In genomic region chr12:68622250-68622649, GRCh38 we compare ENCODE assay signal across 10 cellular contexts. TPM values are rescaled to one million over a fixed set of nuclear protein-coding genes. Genes with fewer than 3 reads are reported as not detected.
DNase-seq lines count a peak whose midpoint lies in the region; ATAC-seq and TF ChIP-seq lines count a peak whose summit lies in the region.
"Had no signal": no experiment of that assay in that cellular context is flagged by ENCODE, and none has a peak within 500 bp of the region (broad histone marks: within the 10 kb centered on the region; RNA-seq: fewer than 3 reads in every experiment).

No MANE protein-coding gene starts in this region.

- peaks cover 77% of the 10 kb centered on the region for H3K4me1 ChIP-seq in left ventricle myocardium inferior
- peaks cover 77% of the 10 kb centered on the region for H3K4me1 ChIP-seq in vagina

- peaks cover 86% of the 10 kb centered on the region for H3K36me3 Mint-ChIP-seq in activated T-helper 2 cell treated with anti-CD3 and anti-CD28 coated beads, Interferon-gamma antibody, Interleukin-2, Interleukin-4, amounts not matched to agents 10 μg/mL and 5 μg/mL and 100 μg/mL, durations not matched to agents 14 hours and 24 hours and 36 hours (ENCODE audit: low read depth)
- peaks cover 17% of the 10 kb centered on the region for H3K36me3 Mint-ChIP-seq in memory B cell

- no peaks in the 10 kb centered on the region for H3K27me3 Mint-ChIP-seq in activated T-helper 2 cell treated with anti-CD3 and anti-CD28 coated beads, Interferon-gamma antibody, Interleukin-2, Interleukin-4, amounts not matched to agents 10 μg/mL and 5 μg/mL and 100 μg/mL, durations not matched to agents 14 hours and 24 hours and 36 hours (ENCODE audit: low read depth)
- no peaks in the 10 kb centered on the region for H3K27me3 Mint-ChIP-seq in memory B cell

- peak overlapping the region; percentile 11 for H3K27ac ChIP-seq in left ventricle myocardium inferior (replicated peaks)
- H3K27ac ChIP-seq in vagina = peak overlapping the region; percentile 44

- ATAC-seq in Right ventricle myocardium superior (ENCODE audit: poor library complexity) (no peak), memory B cell (ENCODE audit: low read depth) (no peak), GM18498 (IDR thresholded peaks at IDR 0.05; ENCODE audit: unreplicated experiment) (no peak), GM21390 (IDR thresholded peaks at IDR 0.05; ENCODE audit: unreplicated experiment) (no peak)

- H3K4me3 Mint-ChIP-seq in activated T-helper 2 cell treated with anti-CD3 and anti-CD28 coated beads, Interferon-gamma antibody, Interleukin-2, Interleukin-4, amounts not matched to agents 10 μg/mL and 5 μg/mL and 100 μg/mL, durations not matched to agents 14 hours and 24 hours and 36 hours (ENCODE audit: low read depth) = no peak overlapping the region
- no peak overlapping the region for H3K4me3 Mint-ChIP-seq in memory B cell

- peaks cover 52% of the 10 kb centered on the region for H3K4me1 Mint-ChIP-seq in activated T-helper 2 cell treated with anti-CD3 and anti-CD28 coated beads, Interferon-gamma antibody, Interleukin-2, Interleukin-4, amounts not matched to agents 10 μg/mL and 5 μg/mL and 100 μg/mL, durations not matched to agents 14 hours and 24 hours and 36 hours (ENCODE audit: low read depth)
- H3K4me1 Mint-ChIP-seq in memory B cell = peaks cover 37% of the 10 kb centered on the region

- H3K27ac Mint-ChIP-seq in activated T-helper 2 cell treated with anti-CD3 and anti-CD28 coated beads, Interferon-gamma antibody, Interleukin-2, Interleukin-4, amounts not matched to agents 10 μg/mL and 5 μg/mL and 100 μg/mL, durations not matched to agents 14 hours and 24 hours and 36 hours = peak overlapping the region; percentile 53
- peak overlapping the region; percentile 31 for H3K27ac Mint-ChIP-seq in memory B cell

- TF ChIP-seq CTCF in left ventricle myocardium inferior (IDR thresholded peaks at IDR 0.05; ENCODE audit: borderline replicate concordance) (no peak), vagina (IDR thresholded peaks at IDR 0.05) (no peak)

- H3K36me3 ChIP-seq in left ventricle myocardium inferior (peaks cover 10% of the 10 kb centered on the region), vagina (no peaks in the 10 kb centered on the region)

- DNase-seq in left ventricle myocardium inferior (no peak), Right ventricle myocardium superior (no peak), memory B cell (ENCODE audit: low spot score in 2 of 2) (no peak), vagina (ENCODE audit: extremely low spot score in 2 of 2) (no peak), AG20443 (ENCODE audit: low spot score) (no peak)
- DNase-seq in activated T-helper 2 cell treated with anti-CD3 and anti-CD28 coated beads, Interferon-gamma antibody, Interleukin-2, Interleukin-4, amounts not matched to agents 10 μg/mL and 5 μg/mL and 100 μg/mL, durations not matched to agents 14 hours and 24 hours and 36 hours (ENCODE audit: low spot score) = no peak
- DNase-seq: NK-92 treated with Interleukin-12 subunit alpha and Interleukin-12 subunit beta, amount 100 ng/mL, for 24 hours; right cardiac atrium had no signal

- H3K9me3 Mint-ChIP-seq in activated T-helper 2 cell treated with anti-CD3 and anti-CD28 coated beads, Interferon-gamma antibody, Interleukin-2, Interleukin-4, amounts not matched to agents 10 μg/mL and 5 μg/mL and 100 μg/mL, durations not matched to agents 14 hours and 24 hours and 36 hours = peaks cover 22% of the 10 kb centered on the region
- H3K9me3 Mint-ChIP-seq in memory B cell = no peaks in the 10 kb centered on the region

- H3K27me3 ChIP-seq in left ventricle myocardium inferior (ENCODE audit: low read depth) (no peaks in the 10 kb centered on the region), vagina (no peaks in the 10 kb centered on the region)

- no peak overlapping the region for H3K4me3 ChIP-seq in left ventricle myocardium inferior
- H3K4me3 ChIP-seq in vagina = no peak overlapping the region

- H3K9me3 ChIP-seq in left ventricle myocardium inferior (replicated peaks) (no peaks in the 10 kb centered on the region), vagina (no peaks in the 10 kb centered on the region)

- intact Hi-C loops in left ventricle myocardium inferior (cut with micrococcal nuclease) = no loop called here
- intact Hi-C loops in Right ventricle myocardium superior (cut with DNase I) = no loop called here
- intact Hi-C loops in activated T-helper 2 cell treated with anti-CD3 and anti-CD28 coated beads, Interferon-gamma antibody, Interleukin-2, Interleukin-4, amounts not matched to agents 10 μg/mL and 5 μg/mL and 100 μg/mL, durations not matched to agents 14 hours and 24 hours and 36 hours (cut with micrococcal nuclease) = no loop called here
- intact Hi-C loops in vagina (cut with DNase I) = no loop called here

- TF ChIP-seq POLR2A in vagina (IDR thresholded peaks at IDR 0.05) = no peak

RNA-seq across cellular contexts. Expression of gene RAP1B, which starts 11.6 kb away (rescaled TPM):
- 41.5 TPM for total RNA-seq in left ventricle myocardium inferior
- 45.9 TPM for total RNA-seq in Right ventricle myocardium superior
- total RNA-seq in activated T-helper 2 cell treated with anti-CD3 and anti-CD28 coated beads, Interferon-gamma antibody, Interleukin-2, Interleukin-4, amounts not matched to agents 10 μg/mL and 5 μg/mL and 100 μg/mL, durations not matched to agents 14 hours and 24 hours and 36 hours = 174 and 182 TPM in 2 replicates
- total RNA-seq in vagina = 169 TPM
